ENCODE assay signal across 15 cellular contexts in genomic region chr6:57210060-57210459, GRCh38. TPM values are rescaled to one million over a fixed set of nuclear protein-coding genes. Genes with fewer than 3 reads are reported as not detected.
DNase-seq lines count a peak whose midpoint lies in the region; ATAC-seq and TF ChIP-seq lines count a peak whose summit lies in the region.
"Had no signal": no experiment of that assay in that cellular context is flagged by ENCODE, and none has a peak within 500 bp of the region (broad histone marks: within the 10 kb centered on the region; RNA-seq: fewer than 3 reads in every experiment).

No MANE protein-coding gene starts in this region.

- H3K23ac ChIP-seq in IMR-90 (ENCODE audit: low read depth, low read length): peak overlapping the region; percentile 16; the same call in 1 of the 2 replicates

- peaks cover 2% of the 10 kb centered on the region for H3K9me3 ChIP-seq in GM23248 (ENCODE audit: low read depth)
- no peaks in the 10 kb centered on the region for H3K9me3 ChIP-seq in IMR-90 (ENCODE audit: control insufficient read depth, insufficient read depth, low read length)
- H3K9me3 ChIP-seq in muscle layer of colon (ENCODE audit: low read length): no peaks in the 10 kb centered on the region
- no peaks in the 10 kb centered on the region for H3K9me3 ChIP-seq in smooth muscle cell (replicated peaks; ENCODE audit: low read depth)
- H3K9me3 ChIP-seq: A549, Caco-2, HAP-1 had no signal

- no peak overlapping the region for H3K56ac ChIP-seq in IMR-90 (ENCODE audit: extremely low read depth, insufficient read depth, low read length)

- WGBS in GM23248 (ENCODE audit: low coverage in 1 of 2, low lambda C conversion rate in 2 of 2, missing lambda C conversion rate in 2 of 2), 2 experiments: 66 to 71% methylated on average over 5 of the region's 5 CpGs
- WGBS in IMR-90 (ENCODE audit: extremely low coverage in 2 of 2, insufficient read length in 1 of 2), 2 experiments: 100% methylated on average over 2 of the region's 5 CpGs; no CpG with 5 or more reads in 1 of the 2 experiments
- 97% methylated on average over 5 of the region's 5 CpGs for WGBS in smooth muscle cell (ENCODE audit: low lambda C conversion rate)

- H3K4ac ChIP-seq in IMR-90 (ENCODE audit: low read depth, low read length): no peak overlapping the region

- H2BK15ac ChIP-seq in IMR-90 (ENCODE audit: low read depth, low read length): no peak overlapping the region

- no peak for TF ChIP-seq POLR2A in IMR-90 (IDR thresholded peaks at IDR 0.05; ENCODE audit: low read depth, low read length)

- no peak for ATAC-seq in IMR-90 (ENCODE audit: low read depth)
- ATAC-seq: A549 had no signal

- no peak overlapping the region for H2BK20ac ChIP-seq in IMR-90 (ENCODE audit: low read depth, low read length)

- dilution Hi-C loops in IMR-90 (cut with HindIII; ENCODE audit: low sequenced_read_pairs, unreplicated experiment): no loop called here

- H3K79me2 ChIP-seq in GM23248 (ENCODE audit: insufficient read depth): peaks cover 100% of the 10 kb centered on the region
- H3K79me2 ChIP-seq in smooth muscle cell (ENCODE audit: low read depth): peaks cover 84% of the 10 kb centered on the region

- DNase-seq in GM23248 (no peak), IMR-90 (no peak), smooth muscle cell (lab: John Stamatoyannopoulos, UW; ENCODE audit: unreplicated experiment) (no peak), NCI-H1092 treated with DMSO at 0.1 percent for 48 hours (lab: John Stamatoyannopoulos, UW) (no peak), ecto neural progenitor cell (ENCODE audit: low spot score) (no peak), NCI-H446 treated with DMSO at 0.1 percent for 48 hours (lab: John Stamatoyannopoulos, UW) (no peak)
- DNase-seq: AML-193; Caco-2; CD4-positive, alpha-beta T cell; KG1 had no signal

- in situ Hi-C loops in GM23248 (cut with MboI): no loop called here
- in situ Hi-C loops in IMR-90 (cut with MboI; ENCODE audit: low sequenced_read_pairs): no loop called here

- H3K27ac ChIP-seq in GM23248: peak overlapping the region; percentile 22; the same call in 1 of the 2 replicates
- H3K27ac ChIP-seq in IMR-90 (ENCODE audit: insufficient read depth, low read length): no peak overlapping the region
- peak overlapping the region; percentile 50 for H3K27ac ChIP-seq in muscle layer of colon (ENCODE audit: low read depth, low read length)
- peak overlapping the region; percentile 79 for H3K27ac ChIP-seq in smooth muscle cell (ENCODE audit: low read depth)
- H3K27ac ChIP-seq: 22Rv1, A549, C4-2B had no signal

- H2AK5ac ChIP-seq in IMR-90 (ENCODE audit: low read depth, low read length): no peak overlapping the region

- CTCF ChIA-PET in IMR-90 (lab: Yijun Ruan, JAX): no interaction called here

- peak overlapping the region; percentile 2 for H3K4me2 ChIP-seq in GM23248 (ENCODE audit: unreplicated experiment)
- H3K4me2 ChIP-seq in IMR-90 (ENCODE audit: low read depth, low read length): no peak overlapping the region
- no peak overlapping the region for H3K4me2 ChIP-seq in smooth muscle cell
- H3K4me2 ChIP-seq: A549 had no signal

- TF ChIP-seq CTCF in IMR-90 (conservative IDR thresholded peaks at IDR 0.05; ENCODE audit: low read depth, low read length) (no peak), smooth muscle cell (IDR thresholded peaks at IDR 0.05; ENCODE audit: borderline replicate concordance, insufficient read depth, poor library complexity, severe bottlenecking) (no peak)

- no peak overlapping the region for H3K9ac ChIP-seq in GM23248
- H3K9ac ChIP-seq in IMR-90 (ENCODE audit: low read depth, low read length): no peak overlapping the region
- no peak overlapping the region for H3K9ac ChIP-seq in muscle layer of colon (ENCODE audit: low read length)
- no peak overlapping the region for H3K9ac ChIP-seq in smooth muscle cell (ENCODE audit: low read depth)

- H4K20me1 ChIP-seq in GM23248 (ENCODE audit: insufficient read depth) (no peaks in the 10 kb centered on the region), IMR-90 (ENCODE audit: insufficient read depth, low read length) (peaks cover 53% of the 10 kb centered on the region), smooth muscle cell (ENCODE audit: low read depth) (peaks cover 70% of the 10 kb centered on the region)

- H3K36me3 ChIP-seq in GM23248 (ENCODE audit: low read depth): peaks cover 9% of the 10 kb centered on the region; the same call in 1 of the 2 replicates
- H3K36me3 ChIP-seq in IMR-90 (ENCODE audit: control insufficient read depth, insufficient read depth, low read length): peaks cover 9% of the 10 kb centered on the region
- peaks cover 5% of the 10 kb centered on the region for H3K36me3 ChIP-seq in muscle layer of colon (ENCODE audit: insufficient read depth, low read length)
- no peaks in the 10 kb centered on the region for H3K36me3 ChIP-seq in smooth muscle cell (ENCODE audit: low read depth)
- H3K36me3 ChIP-seq: HAP-1 had no signal

- H2AFZ ChIP-seq in GM23248 (no peak overlapping the region), IMR-90 (replicated peaks; ENCODE audit: low read length, poor library complexity) (no peak overlapping the region), smooth muscle cell (ENCODE audit: low read depth) (no peak overlapping the region)

- H3K4me3 ChIP-seq in GM23248 (no peak overlapping the region), IMR-90 (ENCODE audit: insufficient read depth, low read depth, low read length) (no peak overlapping the region), muscle layer of colon (ENCODE audit: low read depth in 1 of 2, low read length in 2 of 2) (no peak overlapping the region), smooth muscle cell (no peak overlapping the region)
- H3K4me3 ChIP-seq: A549, HAP-1 had no signal

- H4K5ac ChIP-seq in IMR-90 (ENCODE audit: low read depth, low read length): peak overlapping the region; percentile 37; the same call in 1 of the 2 replicates

- H2AK9ac ChIP-seq in IMR-90 (replicated peaks; ENCODE audit: low read depth, low read length, poor library complexity): no peak overlapping the region

- intact Hi-C loops in IMR-90 (cut with micrococcal nuclease): no loop called here

- no peak overlapping the region for H3K14ac ChIP-seq in IMR-90 (replicated peaks; ENCODE audit: low read depth, low read length)

- no peaks in the 10 kb centered on the region for H3K9me2 ChIP-seq in GM23248 (ENCODE audit: insufficient read depth)

- POLR2A ChIA-PET in IMR-90 (lab: Charles Lee; ENCODE audit: unreplicated experiment): no interaction called here

- peaks cover 19% of the 10 kb centered on the region for H3K9me1 ChIP-seq in IMR-90 (ENCODE audit: insufficient read depth, low read length)

- H3K18ac ChIP-seq in IMR-90 (ENCODE audit: low read depth, low read length): no peak overlapping the region

- BruUV-seq in IMR-90 (replicated peaks; lab: Mats Ljungman, UMichigan): no TSS peak

- no peak overlapping the region for H2BK5ac ChIP-seq in IMR-90 (ENCODE audit: low read depth, low read length, poor library complexity, severe bottlenecking)

- no peaks in the 10 kb centered on the region for H3K27me3 ChIP-seq in GM23248 (replicated peaks; ENCODE audit: insufficient read depth)
- no peaks in the 10 kb centered on the region for H3K27me3 ChIP-seq in IMR-90 (ENCODE audit: control insufficient read depth, insufficient read depth, low read length)
- H3K27me3 ChIP-seq in muscle layer of colon (ENCODE audit: control insufficient read depth in 1 of 2, insufficient read depth in 2 of 2, low read length in 2 of 2): no peaks in the 10 kb centered on the region
- H3K27me3 ChIP-seq in smooth muscle cell (ENCODE audit: low read depth): no peaks in the 10 kb centered on the region

- H3F3A ChIP-seq in GM23248 (ENCODE audit: insufficient read depth) (peaks cover 36% of the 10 kb centered on the region), smooth muscle cell (ENCODE audit: low read depth) (peaks cover 21% of the 10 kb centered on the region)

- H4K8ac ChIP-seq in IMR-90 (ENCODE audit: low read depth in 2 of 2, low read length in 2 of 2): peak overlapping the region in 1 of 2 experiments; percentile 0; a peak in 1 of 4 replicates

- H3K79me1 ChIP-seq in IMR-90 (ENCODE audit: low read depth in 1 of 2, low read length in 2 of 2): peaks cover 36 to 88% of the 10 kb centered on the region in 2 experiments

- H2BK120ac ChIP-seq in IMR-90 (ENCODE audit: low read depth, low read length): no peak overlapping the region

- TF ChIP-seq RAD21 in IMR-90 (IDR thresholded peaks at IDR 0.05; ENCODE audit: low read length): no peak

- H3K4me1 ChIP-seq in GM23248 (ENCODE audit: insufficient read depth) (peaks cover 32% of the 10 kb centered on the region), IMR-90 (ENCODE audit: control insufficient read depth, insufficient read depth, low read length) (peaks cover 20% of the 10 kb centered on the region), muscle layer of colon (ENCODE audit: insufficient read depth, low read length) (peaks cover 54% of the 10 kb centered on the region), smooth muscle cell (ENCODE audit: low read depth) (peaks cover 22% of the 10 kb centered on the region)
- H3K4me1 ChIP-seq: Caco-2 had no signal

- no peak overlapping the region for H4K91ac ChIP-seq in IMR-90 (ENCODE audit: insufficient read depth, low read depth, low read length)

TF ChIP-seq in IMR-90, 13 proteins besides CTCF, POLR2A, EP300 and RAD21 (continues in another document):
- TF ChIP-seq, protein P1, sequence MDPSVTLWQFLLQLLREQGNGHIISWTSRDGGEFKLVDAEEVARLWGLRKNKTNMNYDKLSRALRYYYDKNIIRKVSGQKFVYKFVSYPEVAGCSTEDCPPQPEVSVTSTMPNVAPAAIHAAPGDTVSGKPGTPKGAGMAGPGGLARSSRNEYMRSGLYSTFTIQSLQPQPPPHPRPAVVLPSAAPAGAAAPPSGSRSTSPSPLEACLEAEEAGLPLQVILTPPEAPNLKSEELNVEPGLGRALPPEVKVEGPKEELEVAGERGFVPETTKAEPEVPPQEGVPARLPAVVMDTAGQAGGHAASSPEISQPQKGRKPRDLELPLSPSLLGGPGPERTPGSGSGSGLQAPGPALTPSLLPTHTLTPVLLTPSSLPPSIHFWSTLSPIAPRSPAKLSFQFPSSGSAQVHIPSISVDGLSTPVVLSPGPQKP (IDR thresholded peaks at IDR 0.05; ENCODE audit: borderline replicate concordance, low read depth, low read length): no peak

RNA-seq across cellular contexts. Expression of gene RAB23, which starts 12.0 kb away (rescaled TPM):
- 78.6 and 81.7 TPM in 2 replicates for total RNA-seq in GM23248 (2014; rRNA removed; shearing (Covaris generic))
- polyA plus RNA-seq in GM23248 (2016; fragmentation: Nextera tagmentation; extraction: Ambion mirVana): 46.9 and 49.1 TPM in 2 replicates
- 13.3 and 28.9 TPM in 2 replicates for total RNA-seq in IMR-90 (2012; rRNA removed)
- polyA plus RNA-seq in IMR-90 (2012; rRNA removed): 7.8 and 10.8 TPM in 2 replicates
- polyA plus RNA-seq in IMR-90 (2012; cell fraction: cytosol; rRNA removed): 1.8 and 2.0 TPM in 2 replicates
- 0.72 and 6.9 TPM in 2 replicates for polyA plus RNA-seq in IMR-90 (2012; cell fraction: nucleus; rRNA removed; ENCODE audit: low replicate concordance)
- total RNA-seq in smooth muscle cell: 95.3 and 112 TPM in 2 replicates
- polyA plus RNA-seq in smooth muscle cell: 46.3 and 51.4 TPM in 2 replicates

RNA-seq across cellular contexts. Expression of gene BAG2, which starts 37.9 kb away (rescaled TPM):
- 32.1 and 33.4 TPM in 2 replicates for total RNA-seq in GM23248 (2014; rRNA removed; shearing (Covaris generic))
- 40.1 and 40.4 TPM in 2 replicates for polyA plus RNA-seq in GM23248 (2016; fragmentation: Nextera tagmentation; extraction: Ambion mirVana)
- total RNA-seq in IMR-90 (2012; rRNA removed): 10.0 and 19.2 TPM in 2 replicates
- 6.7 and 8.1 TPM in 2 replicates for polyA plus RNA-seq in IMR-90 (2012; rRNA removed)
- polyA plus RNA-seq in IMR-90 (2012; cell fraction: cytosol; rRNA removed): 2.7 and 3.0 TPM in 2 replicates
- polyA plus RNA-seq in IMR-90 (2012; cell fraction: nucleus; rRNA removed; ENCODE audit: low replicate concordance): 1.2 and 4.9 TPM in 2 replicates
- 15.7 and 16.4 TPM in 2 replicates for total RNA-seq in smooth muscle cell
- polyA plus RNA-seq in smooth muscle cell: 12.0 and 12.4 TPM in 2 replicates
